In genomic region chr11:35050596-35050995, GRCh38 we compare ENCODE assay signal across 13 cellular contexts.
DNase-seq lines count a peak whose midpoint lies in the region; ATAC-seq, FAIRE-seq and TF ChIP-seq lines count a peak whose summit lies in the region.
"Had no signal": no experiment of that assay in that cellular context is flagged by ENCODE, and none has a peak within 500 bp of the region (broad histone marks: within the 10 kb centered on the region; RNA-seq: fewer than 3 reads in every experiment).

No MANE protein-coding gene starts in this region.

- ATAC-seq in GM18907 (IDR thresholded peaks at IDR 0.05; ENCODE audit: unreplicated experiment) (peak; percentile 34), GM12878 (peak; percentile 18; the same call in 2 of the 3 replicates), HepG2 (no peak), GM18909 (IDR thresholded peaks at IDR 0.05; ENCODE audit: poor library complexity, unreplicated experiment) (no peak), GM21423 (IDR thresholded peaks at IDR 0.05; ENCODE audit: unreplicated experiment) (no peak)

- RAD21 ChIA-PET in GM12878 (lab: Charles Lee; ENCODE audit: unreplicated experiment): interaction anchor here (0.6 to 2.1 kb wide), 7 partner anchors 10 to 685 kb away, joined by 3 to 7 read pairs (median 3); no protein-coding TSS in a partner anchor

- 0% methylated on average over 3 of the region's 3 CpGs for WGBS in GM12878 (ENCODE audit: insufficient coverage, insufficient replicate concordance, low lambda C conversion rate, missing lambda C conversion rate)
- WGBS in HepG2 (ENCODE audit: low lambda C conversion rate): 19% methylated on average over 3 of the region's 3 CpGs

- BruUV-seq in GM12878 (replicated peaks; lab: Mats Ljungman, UMichigan): no TSS peak
- no TSS peak for BruUV-seq in HepG2 (replicated peaks; lab: Mats Ljungman, UMichigan)

- H3K9ac ChIP-seq in BLaER1 treated with 17β-estradiol and CSF1 and Interleukin-3, amounts not matched to agents 10 nM and 100 nM: peak overlapping the region; percentile 57 to 78 (median 69)
- peak overlapping the region; percentile 46 for H3K9ac ChIP-seq in GM12878 (ENCODE audit: control insufficient read depth, insufficient read depth, low read length)
- H3K9ac ChIP-seq in HepG2 (ENCODE audit: insufficient read depth, low read depth, low read length): no peak overlapping the region

- H3K4me3 ChIP-seq in BLaER1 treated with 17β-estradiol and CSF1 and Interleukin-3, amounts not matched to agents 10 nM and 100 nM: peak overlapping the region; percentile 3 to 57 (median 40); a peak in 17 of 20 replicates
- H3K4me3 ChIP-seq in GM12878 (no peak overlapping the region), HepG2 (replicated peaks in 1 of 3; ENCODE audit: insufficient read depth in 1 of 3, low read depth in 2 of 3, low read length in 3 of 3) (no peak overlapping the region)

- POLR2A ChIA-PET in GM12878 (lab: Charles Lee) (interaction anchor here (1.3 kb wide), 1 partner anchor 14 kb away, joined by 3 read pairs; no protein-coding TSS in a partner anchor), HepG2 (lab: Yijun Ruan, JAX) (no interaction called here)

- peaks cover 0 to 42% (median 29%) of the 10 kb centered on the region in 11 experiments; a peak in 16 of 22 replicates for H3K36me3 ChIP-seq in BLaER1 treated with 17β-estradiol and CSF1 and Interleukin-3, amounts not matched to agents 10 nM and 100 nM
- H3K36me3 ChIP-seq in GM12878 (ENCODE audit: control insufficient read depth in 2 of 2, insufficient read depth in 2 of 2, low read length in 1 of 2): no peaks in the 10 kb centered on the region
- H3K36me3 ChIP-seq in HepG2 (replicated peaks in 1 of 2; ENCODE audit: control insufficient read depth in 1 of 2, insufficient read depth in 2 of 2, low read length in 2 of 2): no peaks in the 10 kb centered on the region

- H3K27me3 ChIP-seq in BLaER1 treated with 17β-estradiol and CSF1 and Interleukin-3, amounts not matched to agents 10 nM and 100 nM: no peaks in the 10 kb centered on the region
- H3K27me3 ChIP-seq in GM12878 (replicated peaks in 1 of 2; ENCODE audit: control insufficient read depth in 2 of 2, insufficient read depth in 2 of 2, low read length in 1 of 2) (no peaks in the 10 kb centered on the region), HepG2 (ENCODE audit: control insufficient read depth in 1 of 2, insufficient read depth in 2 of 2, low read length in 2 of 2) (no peaks in the 10 kb centered on the region)

- TF ChIP-seq RAD21 in GM12878 (IDR thresholded peaks at IDR 0.05; ENCODE audit: insufficient read depth, low read depth, low read length) (no peak), HepG2 (CRISPR knock-in tag; IDR thresholded peaks at IDR 0.05) (no peak)

- TF ChIP-seq EP300 in GM12878 (IDR thresholded peaks at IDR 0.05; ENCODE audit: borderline replicate concordance in 1 of 2, control insufficient read depth in 1 of 2, low read depth in 2 of 2, low read length in 2 of 2) (no peak), HepG2 (IDR thresholded peaks at IDR 0.05; ENCODE audit: low read depth in 2 of 2, low read length in 2 of 2) (no peak), HepG2 (CRISPR knock-in tag; IDR thresholded peaks at IDR 0.05; ENCODE audit: borderline replicate concordance) (no peak)

- SMC1A ChIA-PET in GM12878 (lab: Charles Lee; ENCODE audit: uncharacterized antibody, unreplicated experiment): interaction anchor here (0.6 to 3.1 kb wide), 21 partner anchors 8 to 254 kb away, joined by 3 to 27 read pairs (median 4); no protein-coding TSS in a partner anchor

- TF ChIP-seq CTCF in GM12878 (IDR thresholded peaks at IDR 0.05 in 2 of 3, conservative IDR thresholded peaks at IDR 0.05 in 1 of 3; ENCODE audit: control insufficient read depth in 2 of 3, extremely low read depth in 1 of 3, insufficient read depth in 1 of 3, low read depth in 3 of 3, low read length in 3 of 3): no peak
- no peak for TF ChIP-seq CTCF in HepG2 (CRISPR knock-in tag; IDR thresholded peaks at IDR 0.05)

- peak overlapping the region; percentile 59 to 87 (median 83); a peak in 21 of 22 replicates for H3K27ac ChIP-seq in BLaER1 treated with 17β-estradiol and CSF1 and Interleukin-3, amounts not matched to agents 10 nM and 100 nM
- H3K27ac ChIP-seq in GM12878 (ENCODE audit: control insufficient read depth, insufficient read depth) (peak overlapping the region; percentile 61), HepG2 (ENCODE audit: extremely low read length, insufficient read depth, low read length) (no peak overlapping the region)
- H3K27ac ChIP-seq: C4-2B, epithelial cell of prostate had no signal

- TF ChIP-seq POLR2A in GM12878 (IDR thresholded peaks at IDR 0.05; ENCODE audit: low read depth, low read length) (no peak), HepG2 (IDR thresholded peaks at IDR 0.05; ENCODE audit: insufficient read depth in 1 of 2, low read depth in 2 of 2, low read length in 2 of 2) (no peak)

- no peaks in the 10 kb centered on the region for H3K79me2 ChIP-seq in GM12878 (ENCODE audit: control insufficient read depth, insufficient read depth, low read length)
- no peaks in the 10 kb centered on the region for H3K79me2 ChIP-seq in HepG2 (ENCODE audit: insufficient read depth, low read length)

- H2AFZ ChIP-seq in GM12878 (ENCODE audit: control insufficient read depth, low read depth, low read length) (peak overlapping the region; percentile 59), HepG2 (ENCODE audit: low read length) (no peak overlapping the region)

- intact Hi-C loops in GM12878 (cut with micrococcal nuclease; ENCODE audit: unreplicated experiment) (no loop called here), HepG2 (cut with micrococcal nuclease; ENCODE audit: unreplicated experiment) (no loop called here)

- in situ Hi-C loops in GM12878 (cut with MboI): no loop called here
- in situ Hi-C loops in HepG2 (cut with HindIII; ENCODE audit: extremely low pct_ligation_motif_present, low pct_unique_long_range_greater_than_20kb): no loop called here

- peaks cover 67 to 76% (median 72%) of the 10 kb centered on the region in 10 experiments for H3K4me1 ChIP-seq in BLaER1 treated with 17β-estradiol and CSF1 and Interleukin-3, amounts not matched to agents 10 nM and 100 nM
- H3K4me1 ChIP-seq in GM12878 (ENCODE audit: control insufficient read depth, insufficient read depth, low read length): peaks cover 14% of the 10 kb centered on the region
- H3K4me1 ChIP-seq in HepG2 (ENCODE audit: insufficient read depth, low read length): peaks cover 6% of the 10 kb centered on the region

- CTCF ChIA-PET in GM12878 (lab: Yijun Ruan, JAX): interaction anchor here (0.8 to 1.6 kb wide), 5 partner anchors 11 to 255 kb away, joined by 3 to 5 read pairs (median 4); no protein-coding TSS in a partner anchor
- CTCF ChIA-PET in HepG2 (lab: Yijun Ruan, JAX; ENCODE audit: low intra/inter-chr PET ratio, low total read pairs): no interaction called here

- peaks cover 10 to 74% (median 71%) of the 10 kb centered on the region in 11 experiments for H3K9me3 ChIP-seq in BLaER1 treated with 17β-estradiol and CSF1 and Interleukin-3, amounts not matched to agents 10 nM and 100 nM (replicated peaks in 1 of 11)
- H3K9me3 ChIP-seq in GM12878 (replicated peaks; ENCODE audit: control insufficient read depth, insufficient read depth, low read length): peaks cover 19% of the 10 kb centered on the region; the same call in 2 of the 3 replicates
- no peaks in the 10 kb centered on the region for H3K9me3 ChIP-seq in HepG2 (ENCODE audit: low read length)

- H4K20me1 ChIP-seq in BLaER1 treated with 17β-estradiol and CSF1 and Interleukin-3, amounts not matched to agents 10 nM and 100 nM: no peaks in the 10 kb centered on the region
- H4K20me1 ChIP-seq in GM12878 (ENCODE audit: control insufficient read depth, insufficient read depth) (no peaks in the 10 kb centered on the region), HepG2 (ENCODE audit: insufficient read depth, low read length) (no peaks in the 10 kb centered on the region)

- peak; percentile 98 for DNase-seq in NOMO-1 treated with DMSO at 0.1 percent for 48 hours (lab: John Stamatoyannopoulos, UW; ENCODE audit: unreplicated experiment)
- DNase-seq in GM12878 (ENCODE audit: low read depth, low spot score): no peak
- DNase-seq in NCI-H1694 treated with DMSO at 0.1 percent for 48 hours (lab: John Stamatoyannopoulos, UW): no peak
- no peak for DNase-seq in HepG2 (ENCODE audit: low spot score)
- DNase-seq: NCI-H510A treated with DMSO at 0.1 percent for 48 hours, T-helper 9 cell had no signal

- FAIRE-seq in GM12878 (lab: Jason Lieb, UNC) (no peak), HepG2 (lab: Jason Lieb, UNC) (no peak)
- FAIRE-seq: H1 had no signal

- peak overlapping the region; percentile 53 to 92 (median 79) for H3K4me2 ChIP-seq in BLaER1 treated with 17β-estradiol and CSF1 and Interleukin-3, amounts not matched to agents 10 nM and 100 nM
- peak overlapping the region; percentile 40 for H3K4me2 ChIP-seq in GM12878 (ENCODE audit: control insufficient read depth, insufficient read depth)
- H3K4me2 ChIP-seq in HepG2 (ENCODE audit: low read depth, low read length): no peak overlapping the region

TF ChIP-seq in GM12878, 131 proteins besides CTCF, POLR2A, EP300 and RAD21 (continues in another document):
- TF ChIP-seq TBL1XR1 (IDR thresholded peaks at IDR 0.05; ENCODE audit: low read depth, low read length) (no peak), SIX5 (IDR thresholded peaks at IDR 0.05; ENCODE audit: low read depth, low read length, severe bottlenecking) (no peak), RUNX3 (IDR thresholded peaks at IDR 0.05; ENCODE audit: low read length) (peak; percentile 78), NFIC (IDR thresholded peaks at IDR 0.05; ENCODE audit: low read depth, low read length) (0 out of 2 replicates have a peak, but pooled peaks have one; percentile 15), BHLHE40 (IDR thresholded peaks at IDR 0.05; ENCODE audit: borderline replicate concordance in 1 of 2, low read depth in 2 of 2, low read length in 1 of 2) (no peak)

TF ChIP-seq in HepG2, 621 proteins besides CTCF, POLR2A, EP300 and RAD21 (continues in another document):
- TF ChIP-seq ZFP82 (CRISPR knock-in tag; IDR thresholded peaks at IDR 0.05; ENCODE audit: borderline replicate concordance): no peak
- no peak for TF ChIP-seq HNF1B (CRISPR knock-in tag; IDR thresholded peaks at IDR 0.05)
- no peak for TF ChIP-seq FOXJ3 (CRISPR knock-in tag; IDR thresholded peaks at IDR 0.05; ENCODE audit: borderline replicate concordance)
- no peak for TF ChIP-seq NR3C1 (CRISPR knock-in tag; IDR thresholded peaks at IDR 0.05)
- no peak for TF ChIP-seq TBX3 (IDR thresholded peaks at IDR 0.05; ENCODE audit: borderline replicate concordance)

Comparison
In these comparisons a context has a peak if more than half of its experiments do, and no peak if none do; other contexts are left out.
1. H3K4me3 ChIP-seq: peak in BLaER1 treated with 17β-estradiol and CSF1 and Interleukin-3, amounts not matched to agents 10 nM and 100 nM (10 of 10); none in GM12878 (single experiment) and HepG2 (0 of 3).
2. ATAC-seq: peak in GM18907 (single experiment) and GM12878 (single experiment); none in HepG2 (single experiment), GM18909 (single experiment) and GM21423 (single experiment).